10 cellular contexts compared by ENCODE assay signal in the genomic region with DNA sequence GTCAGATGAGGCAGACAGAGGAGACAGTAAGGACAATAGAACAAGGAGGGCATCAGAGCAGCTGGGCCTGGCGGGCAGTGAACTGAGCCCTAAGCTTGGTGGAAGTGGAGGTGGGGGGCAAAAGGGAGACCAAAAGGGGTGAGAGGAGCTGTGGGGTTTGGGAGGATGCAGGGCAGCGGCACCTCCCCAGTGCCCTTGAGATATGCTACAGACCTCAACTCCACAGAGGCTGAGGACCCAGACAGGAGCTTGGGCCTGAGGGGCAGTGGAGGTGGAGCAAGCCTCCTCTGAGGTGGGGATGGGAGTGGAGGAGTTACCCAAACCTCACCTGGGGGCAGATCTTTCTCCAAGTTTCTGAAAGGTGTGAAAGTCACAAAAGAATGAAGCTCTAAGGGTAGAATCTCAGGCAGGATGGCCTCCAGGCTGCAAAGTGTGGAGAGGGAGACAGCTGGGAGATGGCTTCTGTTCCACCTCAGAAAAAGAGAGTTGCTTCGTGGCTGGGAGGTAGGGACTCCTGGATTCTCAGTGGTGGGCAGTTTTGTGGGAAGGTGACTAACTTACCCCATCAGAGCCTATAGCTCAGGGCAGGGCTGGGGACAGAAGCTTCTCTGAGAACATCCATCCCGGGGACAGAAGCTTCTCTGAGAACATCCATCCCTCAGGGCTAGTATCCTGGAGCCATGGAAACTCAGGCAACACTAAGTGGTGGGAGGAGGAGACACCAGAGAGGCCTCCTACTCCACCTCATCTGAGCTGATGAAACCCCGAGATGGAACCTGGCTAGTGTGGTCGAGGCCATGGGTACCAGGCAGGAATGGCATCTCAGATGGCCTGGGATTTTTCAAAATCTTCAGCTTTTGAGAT. TPM values are rescaled to one million over a fixed set of nuclear protein-coding genes. Genes with fewer than 3 reads are reported as not detected.
DNase-seq lines count a peak whose midpoint lies in the region; TF ChIP-seq lines count a peak whose summit lies in the region.
"Had no signal": no experiment of that assay in that cellular context is flagged by ENCODE, and none has a peak within 500 bp of the region (broad histone marks: within the 10 kb centered on the region; RNA-seq: fewer than 3 reads in every experiment).

No MANE protein-coding gene starts in this region.

- peaks cover 9% of the 10 kb centered on the region; the same call in 1 of the 2 replicates for H3K4me1 ChIP-seq in Caco-2

- no peaks in the 10 kb centered on the region for H3K9me3 ChIP-seq in Caco-2
- H3K9me3 ChIP-seq: colonic mucosa, tibial nerve had no signal

- H3K4me3 ChIP-seq in Caco-2 (ENCODE audit: low read depth, low read length): no peak overlapping the region
- H3K4me3 ChIP-seq: colonic mucosa had no signal

- no peak for DNase-seq in Caco-2
- DNase-seq in activated T-helper 1 cell treated with anti-CD3 and anti-CD28 coated beads, Interleukin-12 subunit alpha, Interleukin-12 subunit beta, Interleukin-2, Interleukin-4 antibody, amounts not matched to agents 30 ng/mL and 10 ng/mL and 1 ng/mL, durations not matched to agents 14 hours and 24 hours and 36 hours (ENCODE audit: low spot score): no peak
- no peak for DNase-seq in mesothelial cell of epicardium (ENCODE audit: low spot score in 2 of 2, unreplicated experiment in 2 of 2)
- no peak for DNase-seq in epidermal melanocyte (ENCODE audit: insufficient read length, low spot score)
- DNase-seq in EL: no peak
- no peak for DNase-seq in GM03348 (ENCODE audit: low spot score)
- DNase-seq: colonic mucosa, NCI-H146 had no signal

- H3K27ac Mint-ChIP-seq in Caco-2 (ENCODE audit: unreplicated experiment) (no peak overlapping the region), mesothelial cell of epicardium (peak overlapping the region; percentile 59)
- peak overlapping the region; percentile 68 for H3K27ac Mint-ChIP-seq in activated T-helper 1 cell treated with anti-CD3 and anti-CD28 coated beads, Interleukin-12 subunit alpha, Interleukin-12 subunit beta, Interleukin-2, Interleukin-4 antibody, amounts not matched to agents 30 ng/mL and 10 ng/mL and 1 ng/mL, durations not matched to agents 14 hours and 24 hours and 36 hours

- H3K27me3 Mint-ChIP-seq in Caco-2 (ENCODE audit: insufficient read depth, unreplicated experiment) (no peaks in the 10 kb centered on the region), mesothelial cell of epicardium (ENCODE audit: low read depth) (no peaks in the 10 kb centered on the region)
- peaks cover 5% of the 10 kb centered on the region for H3K27me3 Mint-ChIP-seq in activated T-helper 1 cell treated with anti-CD3 and anti-CD28 coated beads, Interleukin-12 subunit alpha, Interleukin-12 subunit beta, Interleukin-2, Interleukin-4 antibody, amounts not matched to agents 30 ng/mL and 10 ng/mL and 1 ng/mL, durations not matched to agents 14 hours and 24 hours and 36 hours (ENCODE audit: insufficient read depth)

- H3K36me3 Mint-ChIP-seq in Caco-2 (ENCODE audit: insufficient read depth, unreplicated experiment) (peaks cover 13% of the 10 kb centered on the region), mesothelial cell of epicardium (no peaks in the 10 kb centered on the region)
- peaks cover 7% of the 10 kb centered on the region for H3K36me3 Mint-ChIP-seq in activated T-helper 1 cell treated with anti-CD3 and anti-CD28 coated beads, Interleukin-12 subunit alpha, Interleukin-12 subunit beta, Interleukin-2, Interleukin-4 antibody, amounts not matched to agents 30 ng/mL and 10 ng/mL and 1 ng/mL, durations not matched to agents 14 hours and 24 hours and 36 hours (ENCODE audit: low read depth)

- peak overlapping the region; percentile 94; the same call in 1 of the 2 replicates for H3K27ac ChIP-seq in C4-2B

- no peaks in the 10 kb centered on the region for H3K9me3 Mint-ChIP-seq in Caco-2 (ENCODE audit: unreplicated experiment)
- H3K9me3 Mint-ChIP-seq in activated T-helper 1 cell treated with anti-CD3 and anti-CD28 coated beads, Interleukin-12 subunit alpha, Interleukin-12 subunit beta, Interleukin-2, Interleukin-4 antibody, amounts not matched to agents 30 ng/mL and 10 ng/mL and 1 ng/mL, durations not matched to agents 14 hours and 24 hours and 36 hours: no peaks in the 10 kb centered on the region
- H3K9me3 Mint-ChIP-seq in mesothelial cell of epicardium: no peaks in the 10 kb centered on the region

- intact Hi-C loops in Caco-2 (cut with micrococcal nuclease; ENCODE audit: unreplicated experiment): loop anchor here (5.0 kb wide), 1 partner anchor 71 kb away; the partner anchor contains the start of gene ARID3B
- intact Hi-C loops in activated T-helper 1 cell treated with anti-CD3 and anti-CD28 coated beads, Interleukin-12 subunit alpha, Interleukin-12 subunit beta, Interleukin-2, Interleukin-4 antibody, amounts not matched to agents 30 ng/mL and 10 ng/mL and 1 ng/mL, durations not matched to agents 14 hours and 24 hours and 36 hours (cut with micrococcal nuclease): loop anchor here (10.0 kb wide), 1 partner anchor 619 kb away; the partner anchor contains the start of genes PML and STOML1

- CTCF ChIA-PET in Caco-2 (lab: Charles Lee): interaction anchor here (1.3 kb wide), 1 partner anchor 15 kb away, joined by 5 read pairs; no protein-coding TSS in a partner anchor

- TF ChIP-seq CTCF in C4-2B (conservative IDR thresholded peaks at IDR 0.05) (no peak), Caco-2 (IDR thresholded peaks at IDR 0.05; ENCODE audit: insufficient read depth in 1 of 2, low read depth in 1 of 2, low read length in 1 of 2, severe bottlenecking in 1 of 2, unreplicated experiment in 1 of 2) (no peak), mesothelial cell of epicardium (IDR thresholded peaks at IDR 0.05; ENCODE audit: unreplicated experiment) (no peak)

- no peaks in the 10 kb centered on the region for H3K36me3 ChIP-seq in Caco-2 (ENCODE audit: control insufficient read depth, insufficient read depth, low read length)
- H3K36me3 ChIP-seq: colonic mucosa, tibial nerve had no signal

- no TSS peak for BruUV-seq in Caco-2 (replicated peaks; lab: Mats Ljungman, UMichigan)

- POLR2A ChIA-PET in Caco-2 (lab: Charles Lee): no interaction called here

- no peaks in the 10 kb centered on the region for H3K4me1 Mint-ChIP-seq in Caco-2 (ENCODE audit: low read depth, unreplicated experiment)
- H3K4me1 Mint-ChIP-seq in activated T-helper 1 cell treated with anti-CD3 and anti-CD28 coated beads, Interleukin-12 subunit alpha, Interleukin-12 subunit beta, Interleukin-2, Interleukin-4 antibody, amounts not matched to agents 30 ng/mL and 10 ng/mL and 1 ng/mL, durations not matched to agents 14 hours and 24 hours and 36 hours (ENCODE audit: low read depth): peaks cover 19% of the 10 kb centered on the region
- H3K4me1 Mint-ChIP-seq in mesothelial cell of epicardium: peaks cover 18% of the 10 kb centered on the region

- no peaks in the 10 kb centered on the region for H3K27me3 ChIP-seq in Caco-2 (replicated peaks; ENCODE audit: control insufficient read depth, insufficient read depth, low read length)
- H3K27me3 ChIP-seq: colonic mucosa, tibial nerve had no signal

- H3K4me3 Mint-ChIP-seq in Caco-2 (ENCODE audit: unreplicated experiment): peak overlapping the region; percentile 28
- peak overlapping the region; percentile 67 for H3K4me3 Mint-ChIP-seq in activated T-helper 1 cell treated with anti-CD3 and anti-CD28 coated beads, Interleukin-12 subunit alpha, Interleukin-12 subunit beta, Interleukin-2, Interleukin-4 antibody, amounts not matched to agents 30 ng/mL and 10 ng/mL and 1 ng/mL, durations not matched to agents 14 hours and 24 hours and 36 hours
- peak overlapping the region; percentile 90 for H3K4me3 Mint-ChIP-seq in mesothelial cell of epicardium

RNA-seq across cellular contexts. Expression of gene CLK3, which starts 2.3 kb away (rescaled TPM):
- total RNA-seq in Caco-2 (2022) (49.4 and 54.5 TPM in 2 replicates), mesothelial cell of epicardium (80.1 to 83.0 TPM (median 80.9 TPM) in 3 replicates)
- 103 and 107 TPM in 2 replicates for total RNA-seq in activated T-helper 1 cell treated with anti-CD3 and anti-CD28 coated beads, Interleukin-12 subunit alpha, Interleukin-12 subunit beta, Interleukin-2, Interleukin-4 antibody, amounts not matched to agents 30 ng/mL and 10 ng/mL and 1 ng/mL, durations not matched to agents 14 hours and 24 hours and 36 hours

Comparison
In these comparisons a context has a peak if more than half of its experiments do, and no peak if none do; other contexts are left out.
1. H3K4me3 Mint-ChIP-seq: peak in every context shown above with its lines; median percentile 90 in mesothelial cell of epicardium; 67 in activated T-helper 1 cell treated with anti-CD3 and anti-CD28 coated beads, Interleukin-12 subunit alpha, Interleukin-12 subunit beta, Interleukin-2, Interleukin-4 antibody, amounts not matched to agents 30 ng/mL and 10 ng/mL and 1 ng/mL, durations not matched to agents 14 hours and 24 hours and 36 hours; 28 in Caco-2.